19 cellular contexts compared by ENCODE assay signal in the genomic region with DNA sequence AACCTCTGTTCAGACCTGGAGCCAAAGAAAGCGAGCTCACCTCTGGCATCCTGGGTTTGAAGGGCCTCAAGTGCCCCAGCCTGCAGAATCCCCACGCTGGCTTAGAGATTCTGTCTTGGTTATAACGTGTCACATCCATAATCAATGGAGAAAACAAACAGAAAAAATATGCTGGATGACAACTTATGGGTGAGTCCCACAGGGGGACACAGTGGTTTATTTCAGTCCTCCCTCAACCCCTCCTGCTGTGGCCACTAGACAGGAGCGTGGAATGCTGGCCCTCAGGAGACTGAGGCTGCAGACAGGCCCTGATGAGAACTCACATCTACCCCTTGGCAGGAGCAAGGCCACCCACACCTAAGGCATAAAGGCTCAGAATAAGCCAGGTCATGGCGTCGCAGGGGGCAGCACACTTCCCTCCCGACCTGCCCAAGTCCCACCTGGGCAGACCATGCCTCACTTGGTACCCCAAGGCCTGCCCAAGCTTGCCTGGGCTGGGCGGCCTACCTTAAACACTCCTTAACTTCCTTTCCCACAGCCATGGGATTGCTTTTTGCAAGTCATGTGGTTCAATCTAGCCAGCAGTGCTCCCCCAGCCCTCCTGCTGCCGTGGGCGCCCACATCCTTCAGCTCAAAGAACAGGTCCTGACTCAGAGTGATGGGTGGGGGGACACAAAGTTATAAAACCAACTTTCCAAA. TPM values are rescaled to one million over a fixed set of nuclear protein-coding genes. Genes with fewer than 3 reads are reported as not detected.
A peak's percentile ranks its signal among the peaks of the same experiment; 100 is the strongest.
DNase-seq lines count a peak whose midpoint lies in the region; ATAC-seq and TF ChIP-seq lines count a peak whose summit lies in the region.
"Had no signal": no experiment of that assay in that cellular context is flagged by ENCODE, and none has a peak within 500 bp of the region (broad histone marks: within the 10 kb centered on the region; RNA-seq: fewer than 3 reads in every experiment).

No MANE protein-coding gene starts in this region.

- CTCF ChIA-PET in RWPE1 (lab: Yijun Ruan, JAX) = no interaction called here

- H3K27ac Mint-ChIP-seq in activated T-cell treated with anti-CD3 and anti-CD28 coated beads, Interleukin-2, amount 50 U/mL, for 72 hours = peak overlapping the region; percentile 88
- H3K27ac Mint-ChIP-seq in brain = peak overlapping the region in 4 of 5 experiments; percentile 71 to 92 (median 86)

- H3K4me1 Mint-ChIP-seq in activated T-cell treated with anti-CD3 and anti-CD28 coated beads, Interleukin-2, amount 50 U/mL, for 72 hours (ENCODE audit: low read depth) = peaks cover 27% of the 10 kb centered on the region
- peaks cover 26% of the 10 kb centered on the region for H3K4me1 Mint-ChIP-seq in brain

- H3K4me3 ChIP-seq in trophoblast cell (ENCODE audit: low read depth, low read length) = no peak overlapping the region
- H3K4me3 ChIP-seq: body of pancreas, hepatocyte, skin epidermis, uterus had no signal

- H3K79me2 ChIP-seq in trophoblast cell (ENCODE audit: control insufficient read depth, insufficient read depth, low read length, poor library complexity) = peaks cover 11% of the 10 kb centered on the region

- H2AK5ac ChIP-seq in trophoblast cell (ENCODE audit: low read length) = peak overlapping the region; percentile 11

- H3K4ac ChIP-seq in trophoblast cell (ENCODE audit: low read depth, low read length) = peak overlapping the region; percentile 13

- H3K23ac ChIP-seq in trophoblast cell (ENCODE audit: low read length) = no peak overlapping the region

- WGBS in trophoblast cell (ENCODE audit: extremely low coverage, insufficient coverage, insufficient read length) = no CpG with 5 or more reads among the region's 10 CpGs

- H4K91ac ChIP-seq in trophoblast cell (ENCODE audit: low read depth, low read length) = peak overlapping the region; percentile 20

- H3K27ac ChIP-seq in RWPE1 = peak overlapping the region; percentile 16; the same call in 1 of the 2 replicates
- H3K27ac ChIP-seq in trophoblast cell (ENCODE audit: low read depth, low read length) = no peak overlapping the region

- POLR2A ChIA-PET in RWPE1 (lab: Yijun Ruan, JAX; ENCODE audit: low non-redundant PET) = no interaction called here

- H3K36me3 Mint-ChIP-seq in activated T-cell treated with anti-CD3 and anti-CD28 coated beads, Interleukin-2, amount 50 U/mL, for 72 hours (ENCODE audit: insufficient read depth in 2 of 2) = peaks cover 11 to 41% of the 10 kb centered on the region in 2 donors
- H3K36me3 Mint-ChIP-seq in brain = peaks cover 69% of the 10 kb centered on the region

- peaks cover 23 to 28% of the 10 kb centered on the region in 2 experiments for H3K4me1 ChIP-seq in trophoblast cell (ENCODE audit: control insufficient read depth in 1 of 2, insufficient read depth in 2 of 2, low read length in 2 of 2)

- peaks cover 22% of the 10 kb centered on the region for H3K79me1 ChIP-seq in trophoblast cell (ENCODE audit: low read length)

- H3K9ac ChIP-seq in trophoblast cell (ENCODE audit: low read length) = no peak overlapping the region

- no peaks in the 10 kb centered on the region for H3K9me3 ChIP-seq in trophoblast cell (ENCODE audit: insufficient read depth, low read depth, low read length)
- H3K9me3 ChIP-seq: body of pancreas, uterus had no signal

- H3K27me3 ChIP-seq in trophoblast cell (ENCODE audit: insufficient read depth, low read length) = no peaks in the 10 kb centered on the region
- H3K27me3 ChIP-seq: body of pancreas, hepatocyte, uterus had no signal

- no peaks in the 10 kb centered on the region for H3K27me3 Mint-ChIP-seq in activated T-cell treated with anti-CD3 and anti-CD28 coated beads, Interleukin-2, amount 50 U/mL, for 72 hours (ENCODE audit: low read depth)
- peaks cover 4% of the 10 kb centered on the region for H3K27me3 Mint-ChIP-seq in brain

- no peak for DNase-seq in activated T-cell treated with anti-CD3 and anti-CD28 coated beads, Interleukin-2, amount 50 U/mL, for 72 hours
- DNase-seq in activated T-cell treated with anti-CD3 and anti-CD28 coated beads, Interleukin-2, amount 50 U/mL, for 1 hour = no peak
- DNase-seq in RWPE1 (ENCODE audit: low spot score) = no peak
- DNase-seq in trophoblast cell = no peak
- no peak for DNase-seq in NCI-H1694 treated with DMSO at 0.1 percent for 48 hours (lab: John Stamatoyannopoulos, UW)
- DNase-seq in SW480 (ENCODE audit: low spot score) = no peak
- DNase-seq: activated CD4-positive, CD25-positive, alpha-beta regulatory T cell treated with anti-CD3 and anti-CD28 coated beads, Interleukin-2, amount 50 U/mL, for 72 hours; activated T-cell treated with anti-CD3 and anti-CD28 coated beads, Interleukin-2, amount 50 U/mL, for 4 hours; body of pancreas; Kasumi-1; NCI-H1417; NCI-H2227 treated with DMSO at 0.1 percent for 48 hours; SHP77; stimulated activated naive CD4-positive, alpha-beta T cell treated with Interleukin-2 at 50 U/mL for 16 hours; uterus had no signal

- H2BK120ac ChIP-seq in trophoblast cell (ENCODE audit: insufficient read depth, low read length, poor library complexity) = no peak overlapping the region

- no peak overlapping the region for H3K4me2 ChIP-seq in trophoblast cell (ENCODE audit: low read length)
- H3K4me2 ChIP-seq: hepatocyte had no signal

- no peak overlapping the region for H3K4me3 Mint-ChIP-seq in activated T-cell treated with anti-CD3 and anti-CD28 coated beads, Interleukin-2, amount 50 U/mL, for 72 hours
- H3K4me3 Mint-ChIP-seq in brain = no peak overlapping the region
- H3K4me3 Mint-ChIP-seq: activated T-cell treated with anti-CD3 and anti-CD28 coated beads, Interleukin-2, amount 50 U/mL, for 4 hours had no signal

- peak overlapping the region; percentile 2 for H3K14ac ChIP-seq in trophoblast cell (ENCODE audit: low read length)

- peak overlapping the region; percentile 11 for H2BK5ac ChIP-seq in trophoblast cell (ENCODE audit: low read depth, low read length, poor library complexity)

- H3K18ac ChIP-seq in trophoblast cell (ENCODE audit: low read length) = peak overlapping the region; percentile 88

- H4K12ac ChIP-seq in trophoblast cell (ENCODE audit: low read depth, low read length) = no peak overlapping the region

- H4K8ac ChIP-seq in trophoblast cell (ENCODE audit: low read depth, low read length) = no peak overlapping the region

- peak in 1 of 2 donors; percentile 11 for ATAC-seq in activated T-cell treated with anti-CD3 and anti-CD28 coated beads, Interleukin-2, amount 50 U/mL, for 72 hours (replicated peaks in 1 of 2)
- no peak for ATAC-seq in GM19463 (IDR thresholded peaks at IDR 0.05; ENCODE audit: unreplicated experiment)
- ATAC-seq: body of pancreas had no signal

- TF ChIP-seq CTCF in RWPE1 (conservative IDR thresholded peaks at IDR 0.05; ENCODE audit: low read depth) = no peak
- no peak for TF ChIP-seq CTCF in brain (conservative IDR thresholded peaks at IDR 0.05)

- H3K9me3 Mint-ChIP-seq in activated T-cell treated with anti-CD3 and anti-CD28 coated beads, Interleukin-2, amount 50 U/mL, for 72 hours = peaks cover 0 to 6% of the 10 kb centered on the region in 2 donors
- H3K9me3 Mint-ChIP-seq in brain = no peaks in the 10 kb centered on the region

- no peak overlapping the region for H2AFZ ChIP-seq in trophoblast cell (ENCODE audit: insufficient read depth, low read length, poor library complexity)
- H2AFZ ChIP-seq: hepatocyte had no signal

- peak overlapping the region; percentile 21 for H2BK12ac ChIP-seq in trophoblast cell (ENCODE audit: low read length)

- peaks cover 26 to 37% of the 10 kb centered on the region in 2 experiments for H3K36me3 ChIP-seq in trophoblast cell (ENCODE audit: control insufficient read depth in 1 of 2, insufficient read depth in 2 of 2, low read length in 2 of 2)
- H3K36me3 ChIP-seq: uterus had no signal

RNA-seq across cellular contexts. Expression of a gene that starts 19.9 kb away (rescaled TPM):
- 100 to 1,000 TPM; 140 to 157 TPM for total RNA-seq in activated T-cell treated with anti-CD3 and anti-CD28 coated beads, Interleukin-2, amount 50 U/mL, for 72 hours
- polyA plus RNA-seq in brain (ENCODE audit: insufficient read depth, low read depth, low replicate concordance) = 182 TPM
- 75.1 and 75.4 TPM in 2 replicates for polyA plus RNA-seq in trophoblast cell (2013)
